In genomic region chr12:106957617-106958016, GRCh38 we compare ENCODE assay signal across 9 cellular contexts. TPM values are rescaled to one million over a fixed set of nuclear protein-coding genes. Genes with fewer than 3 reads are reported as not detected.
DNase-seq lines count a peak whose midpoint lies in the region; ATAC-seq and TF ChIP-seq lines count a peak whose summit lies in the region.
"Had no signal": no experiment of that assay in that cellular context is flagged by ENCODE, and none has a peak within 500 bp of the region (broad histone marks: within the 10 kb centered on the region; RNA-seq: fewer than 3 reads in every experiment).

No MANE protein-coding gene starts in this region.

- H3K27me3 Mint-ChIP-seq in T-helper 1 cell treated with Interleukin-12 subunit alpha and Interleukin-12 subunit beta and Interleukin-4 antibody, amounts not matched to agents 30 μg/mL and 1 μg/mL, for 36 hours (ENCODE audit: low read depth), result no peaks in the 10 kb centered on the region
- H3K27me3 Mint-ChIP-seq in stimulated activated naive B cell treated with anti-CD40 and anti-IgM and Interleukin-4, amounts not matched to agents 10 μg/mL and 1 μg/mL and 100 μg/mL, for 72 hours, result no peaks in the 10 kb centered on the region

- WGBS in mesendoderm (ENCODE audit: extremely low coverage, insufficient coverage, low lambda C conversion rate), result no CpG with 5 or more reads among the region's 1 CpG

- H3K27ac Mint-ChIP-seq in T-helper 1 cell treated with Interleukin-12 subunit alpha and Interleukin-12 subunit beta and Interleukin-4 antibody, amounts not matched to agents 30 μg/mL and 1 μg/mL, for 36 hours, result peak overlapping the region; percentile 97
- no peak overlapping the region for H3K27ac Mint-ChIP-seq in stimulated activated naive B cell treated with anti-CD40 and anti-IgM and Interleukin-4, amounts not matched to agents 10 μg/mL and 1 μg/mL and 100 μg/mL, for 72 hours

- H2BK120ac ChIP-seq in mesendoderm (ENCODE audit: low read depth, low read length), result no peak overlapping the region

- no peaks in the 10 kb centered on the region for H3K9me3 ChIP-seq in SK-N-MC (ENCODE audit: low read depth, low read length)

- DNase-seq in T-helper 1 cell, result no peak
- DNase-seq in SK-N-MC (ENCODE audit: low read depth, low spot score), result no peak
- no peak for DNase-seq in fibroblast of villous mesenchyme (ENCODE audit: low read depth)
- no peak for DNase-seq in stimulated activated naive B cell treated with anti-CD40 and anti-IgM and Interleukin-4, amounts not matched to agents 10 μg/mL and 1 μg/mL and 100 μg/mL, for 72 hours
- no peak for DNase-seq in mesendoderm
- DNase-seq in HCEC 1CT, result no peak
- DNase-seq: dermis blood vessel endothelial cell had no signal

- H3K79me2 ChIP-seq in mesendoderm (ENCODE audit: control insufficient read depth, insufficient read depth, low read length), result peaks cover 6% of the 10 kb centered on the region

- no peaks in the 10 kb centered on the region for H3K4me1 ChIP-seq in mesendoderm (ENCODE audit: control insufficient read depth, low read depth, low read length)

- H3K4me3 Mint-ChIP-seq in T-helper 1 cell treated with Interleukin-12 subunit alpha and Interleukin-12 subunit beta and Interleukin-4 antibody, amounts not matched to agents 30 μg/mL and 1 μg/mL, for 36 hours, result peak overlapping the region; percentile 99
- H3K4me3 Mint-ChIP-seq in stimulated activated naive B cell treated with anti-CD40 and anti-IgM and Interleukin-4, amounts not matched to agents 10 μg/mL and 1 μg/mL and 100 μg/mL, for 72 hours, result peak overlapping the region; percentile 96 to 99

- TF ChIP-seq CTCF in fibroblast of villous mesenchyme (IDR thresholded peaks at IDR 0.05; ENCODE audit: insufficient read depth, low read depth, low read length), result no peak

- no peak overlapping the region for H4K8ac ChIP-seq in mesendoderm (ENCODE audit: low read depth, low read length)

- H3K27ac ChIP-seq in SK-N-MC, result peak overlapping the region; percentile 67; the same call in 1 of the 2 replicates
- H3K27ac ChIP-seq in mesendoderm (ENCODE audit: low read depth, low read length), result no peak overlapping the region

- peaks cover 4% of the 10 kb centered on the region for H3K36me3 Mint-ChIP-seq in T-helper 1 cell treated with Interleukin-12 subunit alpha and Interleukin-12 subunit beta and Interleukin-4 antibody, amounts not matched to agents 30 μg/mL and 1 μg/mL, for 36 hours (ENCODE audit: low read depth)
- H3K36me3 Mint-ChIP-seq in stimulated activated naive B cell treated with anti-CD40 and anti-IgM and Interleukin-4, amounts not matched to agents 10 μg/mL and 1 μg/mL and 100 μg/mL, for 72 hours, result peaks cover 9 to 10% of the 10 kb centered on the region in 2 donors

- H3K4me2 ChIP-seq in mesendoderm (ENCODE audit: low read length), result no peak overlapping the region

- H2AK5ac ChIP-seq in mesendoderm (ENCODE audit: low read length), result no peak overlapping the region

- H3K56ac ChIP-seq in mesendoderm (ENCODE audit: low read length), result no peak overlapping the region

- H2BK15ac ChIP-seq in mesendoderm (replicated peaks; ENCODE audit: low read depth), result no peak overlapping the region

- no peaks in the 10 kb centered on the region for H3K27me3 ChIP-seq in mesendoderm (ENCODE audit: insufficient read depth, low read length, poor library complexity)

- H4K5ac ChIP-seq in mesendoderm (ENCODE audit: low read length), result no peak overlapping the region

- no peak overlapping the region for H3K4ac ChIP-seq in mesendoderm (ENCODE audit: low read depth, low read length)

- H3K9me3 Mint-ChIP-seq in T-helper 1 cell treated with Interleukin-12 subunit alpha and Interleukin-12 subunit beta and Interleukin-4 antibody, amounts not matched to agents 30 μg/mL and 1 μg/mL, for 36 hours, result no peaks in the 10 kb centered on the region
- H3K9me3 Mint-ChIP-seq in stimulated activated naive B cell treated with anti-CD40 and anti-IgM and Interleukin-4, amounts not matched to agents 10 μg/mL and 1 μg/mL and 100 μg/mL, for 72 hours, result no peaks in the 10 kb centered on the region

- no peaks in the 10 kb centered on the region for H3K36me3 ChIP-seq in SK-N-MC (ENCODE audit: insufficient read depth, low read length)
- H3K36me3 ChIP-seq in mesendoderm (ENCODE audit: control insufficient read depth, insufficient read depth, low read length), result no peaks in the 10 kb centered on the region

- H3K9ac ChIP-seq in SK-N-MC (ENCODE audit: insufficient read length), result peak overlapping the region; percentile 65
- H3K9ac ChIP-seq in mesendoderm (ENCODE audit: low read length), result no peak overlapping the region

- H3K79me1 ChIP-seq in mesendoderm (ENCODE audit: low read length), result peaks cover 3% of the 10 kb centered on the region

- H2BK5ac ChIP-seq in mesendoderm (ENCODE audit: low read length), result no peak overlapping the region

- no peak overlapping the region for H3K23ac ChIP-seq in mesendoderm (ENCODE audit: low read length)

- H3K18ac ChIP-seq in mesendoderm (ENCODE audit: low read length), result no peak overlapping the region

- peaks cover 22% of the 10 kb centered on the region for H3K4me1 Mint-ChIP-seq in T-helper 1 cell treated with Interleukin-12 subunit alpha and Interleukin-12 subunit beta and Interleukin-4 antibody, amounts not matched to agents 30 μg/mL and 1 μg/mL, for 36 hours (ENCODE audit: low read depth)
- H3K4me1 Mint-ChIP-seq in stimulated activated naive B cell treated with anti-CD40 and anti-IgM and Interleukin-4, amounts not matched to agents 10 μg/mL and 1 μg/mL and 100 μg/mL, for 72 hours, result peaks cover 13 to 22% of the 10 kb centered on the region in 2 donors

- peak overlapping the region; percentile 91 for H3K4me3 ChIP-seq in SK-N-MC
- H3K4me3 ChIP-seq in fibroblast of villous mesenchyme (ENCODE audit: low read depth, low read length), result peak overlapping the region; percentile 99
- no peak overlapping the region for H3K4me3 ChIP-seq in mesendoderm (ENCODE audit: low read length)

- no peak for ATAC-seq in stimulated activated naive B cell treated with anti-CD40 and anti-IgM and Interleukin-4, amounts not matched to agents 10 μg/mL and 1 μg/mL and 100 μg/mL, for 72 hours (replicated peaks)
- ATAC-seq in GM21367 (IDR thresholded peaks at IDR 0.05; ENCODE audit: unreplicated experiment), result no peak

RNA-seq across cellular contexts. Expression of gene TMEM263, which starts 1.9 kb away (rescaled TPM):
- 116 and 194 TPM in 2 replicates for total RNA-seq in fibroblast of villous mesenchyme
- polyA plus RNA-seq in mesendoderm (2013, experiment 1 of 2), result 9.8 TPM
- polyA plus RNA-seq in mesendoderm (2013, experiment 2 of 2), result 9.3 TPM

RNA-seq across cellular contexts. Expression of gene MTERF2, which starts 29.3 kb away (rescaled TPM):
- total RNA-seq in fibroblast of villous mesenchyme, result 3.9 and 7.3 TPM in 2 replicates
- 6.8 TPM for polyA plus RNA-seq in mesendoderm (2013, experiment 1 of 2)
- 6.8 TPM for polyA plus RNA-seq in mesendoderm (2013, experiment 2 of 2)
